2 cellular contexts compared by ENCODE assay signal in genomic region chr2:119981896-119982295, GRCh38.
TF ChIP-seq lines count a peak whose summit lies in the region.

No MANE protein-coding gene starts in this region.

TF ChIP-seq in H1, 55 proteins besides CTCF, POLR2A, EP300 and RAD21 (continued from another document):
- TF ChIP-seq JUND (IDR thresholded peaks at IDR 0.05; ENCODE audit: low read length) (no peak), EZH2 (IDR thresholded peaks at IDR 0.05; ENCODE audit: low read depth, low read length, severe bottlenecking) (no peak), KDM4A (IDR thresholded peaks at IDR 0.05; ENCODE audit: low read depth, low read length, severe bottlenecking) (no peak), TEAD4 (IDR thresholded peaks at IDR 0.05; ENCODE audit: low read depth, low read length) (no peak), CHD7 (IDR thresholded peaks at IDR 0.05; ENCODE audit: insufficient replicate concordance, low read length) (no peak), SP1 (IDR thresholded peaks at IDR 0.05; ENCODE audit: low read depth, low read length) (no peak), ASH2L (IDR thresholded peaks at IDR 0.05; ENCODE audit: low read length) (no peak), POU5F1 (IDR thresholded peaks at IDR 0.05; ENCODE audit: low read depth, low read length) (no peak), ATF3 (IDR thresholded peaks at IDR 0.05; ENCODE audit: insufficient read depth, low read depth, low read length) (no peak), GTF2F1 (IDR thresholded peaks at IDR 0.05; ENCODE audit: borderline replicate concordance, low read depth, low read length) (no peak), KDM1A (IDR thresholded peaks at IDR 0.05; ENCODE audit: borderline replicate concordance, low read length) (no peak)

TF ChIP-seq in liver, 16 proteins besides CTCF, POLR2A, EP300 and RAD21 (continued from another document):
- no peak for TF ChIP-seq REST (IDR thresholded peaks at IDR 0.05)
- no peak for TF ChIP-seq NR2F2 (IDR thresholded peaks at IDR 0.05)
- peak; percentile 34 for TF ChIP-seq SP1 (IDR thresholded peaks at IDR 0.05)
- TF ChIP-seq EGR1 (IDR thresholded peaks at IDR 0.05; ENCODE audit: low read depth in 2 of 2): no peak
- TF ChIP-seq ATF3 (IDR thresholded peaks at IDR 0.05): no peak
- TF ChIP-seq TAF1 (conservative IDR thresholded peaks at IDR 0.05): no peak
- TF ChIP-seq FOXA2 (IDR thresholded peaks at IDR 0.05): no peak
